ENCODE assay signal across 1 cellular context in the genomic region with DNA sequence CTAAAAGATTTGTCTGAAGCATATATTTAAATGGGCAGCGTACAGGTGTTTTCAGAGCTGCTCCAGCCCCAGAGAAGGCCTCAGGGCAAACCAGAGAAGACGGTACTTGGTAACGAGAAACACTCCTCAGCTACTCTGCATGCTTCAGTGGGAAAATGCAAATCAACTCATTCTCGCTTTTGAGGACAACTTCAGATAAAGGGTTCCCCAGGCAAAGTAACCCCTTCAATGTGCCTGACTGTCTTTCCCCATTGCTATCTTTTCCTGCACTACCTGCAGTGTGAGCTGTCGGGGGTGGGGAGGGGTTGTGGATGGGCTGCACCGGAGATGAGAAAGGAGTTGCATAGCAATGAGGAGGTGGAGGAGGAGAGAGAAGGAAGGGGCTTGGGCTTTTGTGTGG.
TF ChIP-seq lines count a peak whose summit lies in the region.

No MANE protein-coding gene starts in this region.

TF ChIP-seq in WTC11, 78 proteins besides CTCF, POLR2A, EP300 and RAD21 (continued from another document):
- TF ChIP-seq CDX4 (CRISPR knock-in tag; IDR thresholded peaks at IDR 0.05; ENCODE audit: borderline replicate concordance) (no peak), ZNF263 (CRISPR knock-in tag; IDR thresholded peaks at IDR 0.05; ENCODE audit: low read depth) (no peak), SMAD3 (CRISPR knock-in tag; IDR thresholded peaks at IDR 0.05; ENCODE audit: borderline replicate concordance) (no peak), NFYB (CRISPR knock-in tag; conservative IDR thresholded peaks at IDR 0.05; ENCODE audit: low read depth) (no peak), HMGXB4 (CRISPR knock-in tag; IDR thresholded peaks at IDR 0.05) (no peak)
